8 cellular contexts compared by ENCODE assay signal in the genomic region with DNA sequence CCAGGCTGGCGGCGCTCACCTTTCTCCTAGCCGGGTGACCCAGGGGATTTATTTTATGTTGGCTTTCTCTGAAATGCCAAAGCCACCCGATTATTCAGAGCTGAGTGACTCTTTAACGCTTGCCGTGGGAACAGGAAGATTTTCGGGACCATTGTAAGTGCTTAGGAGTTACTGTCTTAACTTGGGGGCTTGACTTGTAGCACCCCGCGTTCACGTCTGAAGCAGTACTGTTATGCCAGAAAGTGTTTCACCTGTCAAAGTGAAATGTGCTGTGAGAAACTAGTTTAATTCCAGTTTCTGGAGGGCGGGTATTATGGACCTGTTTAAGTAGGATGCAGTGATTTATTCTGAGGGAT. TPM values are rescaled to one million over a fixed set of nuclear protein-coding genes. Genes with fewer than 3 reads are reported as not detected.
DNase-seq lines count a peak whose midpoint lies in the region; ATAC-seq and TF ChIP-seq lines count a peak whose summit lies in the region.

No MANE protein-coding gene starts in this region.

- intact Hi-C loops in heart left ventricle (cut with DNase I): loop anchor here in 3 of 10 donors (2.0 kb wide), 1 partner anchor 21 kb away; a partner anchor contains a TSS
- intact Hi-C loops in left ventricle myocardium superior (cut with micrococcal nuclease): no loop called here

- H3K4me3 ChIP-seq in heart left ventricle (peak overlapping the region; percentile 68 to 100 (median 96)), WI38 (ENCODE audit: low read depth, low read length) (peak overlapping the region; percentile 92), right atrium auricular region (peak overlapping the region; percentile 81 to 88), skin epidermis (peak overlapping the region; percentile 59 to 99 (median 98))

- H3K36me3 ChIP-seq in heart left ventricle (peaks cover 0 to 52% (median 42%) of the 10 kb centered on the region in 9 donors), right atrium auricular region (peaks cover 6% of the 10 kb centered on the region)

- H3K27ac ChIP-seq in heart left ventricle (peak overlapping the region; percentile 76 to 98 (median 96)), right atrium auricular region (peak overlapping the region; percentile 94), skin epidermis (peak overlapping the region; percentile 79 to 97 (median 90))

- no peaks in the 10 kb centered on the region for H3K9me3 ChIP-seq in heart left ventricle
- no peaks in the 10 kb centered on the region for H3K9me3 ChIP-seq in right atrium auricular region

- no peak for TF ChIP-seq POLR2A in heart left ventricle (IDR thresholded peaks at IDR 0.05)

- DNase-seq in heart left ventricle (no peak), left ventricle myocardium superior (no peak), right atrium auricular region (ENCODE audit: low spot score) (no peak), H4 (ENCODE audit: low spot score) (no peak)
- DNase-seq in activated CD4-positive, CD25-positive, alpha-beta regulatory T cell (lab: John Stamatoyannopoulos, UW): no peak

- TF ChIP-seq CTCF in heart left ventricle (IDR thresholded peaks at IDR 0.05) (no peak), WI38 (IDR thresholded peaks at IDR 0.05; ENCODE audit: low read depth, low read length) (no peak), right atrium auricular region (IDR thresholded peaks at IDR 0.05) (no peak)

- WGBS in heart left ventricle, 4 donors: 0 to 1% (median 1%) methylated on average over 8 to 11 of the region's 11 CpGs

- ATAC-seq in heart left ventricle (peak in 1 of 4 donors; percentile 2), left ventricle myocardium superior (no peak), HG03571 (IDR thresholded peaks at IDR 0.05; ENCODE audit: unreplicated experiment) (no peak)

- H3K4me1 ChIP-seq in heart left ventricle (peaks cover 0 to 37% (median 23%) of the 10 kb centered on the region in 12 donors), right atrium auricular region (peaks cover 0 to 22% of the 10 kb centered on the region in 2 donors)

- no peaks in the 10 kb centered on the region for H3K27me3 ChIP-seq in heart left ventricle
- H3K27me3 ChIP-seq in right atrium auricular region: no peaks in the 10 kb centered on the region

RNA-seq across cellular contexts. Expression of a gene that starts 0.2 kb away (rescaled TPM):
- total RNA-seq in heart left ventricle (10 to 100 TPM in 8 of 9 donors, 1 to 10 TPM in 1; 8.8 to 29.3 (median 22.8) TPM), left ventricle myocardium superior (21.3 TPM), right atrium auricular region (10 to 100 TPM in 1 of 2 donors, 1 to 10 TPM in 1; 8.3 to 10.0 TPM)
- polyA plus RNA-seq in heart left ventricle: 10 to 100 TPM; 20.5 to 23.4 TPM
- total RNA-seq in H4 (2014; rRNA removed; shearing (Covaris generic)): 22.7 and 28.7 TPM in 2 replicates

RNA-seq across cellular contexts. Expression of a gene that starts 0.6 kb away (rescaled TPM):
- 10 to 100 TPM; 45.7 to 87.0 (median 56.8) TPM for total RNA-seq in heart left ventricle
- polyA plus RNA-seq in heart left ventricle: 10 to 100 TPM; 26.6 to 36.7 TPM
- total RNA-seq in left ventricle myocardium superior: 54.6 TPM
- 10 to 100 TPM; 40.1 to 47.1 TPM for total RNA-seq in right atrium auricular region
- total RNA-seq in H4 (2014; rRNA removed; shearing (Covaris generic)): 8.9 and 9.1 TPM in 2 replicates

RNA-seq across cellular contexts. Expression of a gene that starts 21.6 kb away (rescaled TPM):
- 10 to 100 TPM; 10.3 to 25.5 (median 14.8) TPM for total RNA-seq in heart left ventricle
- polyA plus RNA-seq in heart left ventricle: 10 to 100 TPM; 22.3 to 27.4 TPM
- total RNA-seq in left ventricle myocardium superior: 16.2 TPM
- 10 to 100 TPM in 1 of 2 donors, 1 to 10 TPM in 1; 7.8 to 11.9 TPM for total RNA-seq in right atrium auricular region
- total RNA-seq in H4 (2014; rRNA removed; shearing (Covaris generic)): 28.8 and 34.8 TPM in 2 replicates

RNA-seq across cellular contexts. Expression of a gene that starts 21.7 kb away (rescaled TPM):
- total RNA-seq in heart left ventricle (10 to 100 TPM; 19.6 to 27.1 (median 23.3) TPM), left ventricle myocardium superior (22.1 TPM), right atrium auricular region (10 to 100 TPM; 22.6 to 26.2 TPM)
- 10 to 100 TPM in 1 of 2 donors, 1 to 10 TPM in 1; 9.4 to 39.6 TPM for polyA plus RNA-seq in heart left ventricle
- 28.4 and 39.5 TPM in 2 replicates for total RNA-seq in H4 (2014; rRNA removed; shearing (Covaris generic))
